Comparison of ENCODE assay signal across 1 cellular context in the genomic region with DNA sequence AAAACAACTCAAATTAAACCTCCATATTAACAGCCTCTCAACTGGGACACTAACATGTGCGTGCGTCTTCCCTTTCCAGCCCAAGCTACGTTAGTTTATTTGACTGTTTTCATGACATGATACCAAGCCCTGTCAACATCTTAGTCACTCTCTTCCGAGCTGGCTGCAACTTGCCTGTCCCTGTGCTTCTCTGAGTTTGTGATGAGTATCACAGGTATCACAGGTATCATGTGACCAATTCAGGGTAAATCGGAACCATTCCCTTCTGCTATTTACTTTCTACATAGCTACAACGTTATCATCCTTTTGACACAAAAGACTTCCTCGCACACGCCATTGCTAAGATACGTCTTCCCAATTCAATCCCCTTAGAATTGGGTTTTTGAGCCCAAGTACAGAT.
TF ChIP-seq lines count a peak whose summit lies in the region.

No MANE protein-coding gene starts in this region.

TF ChIP-seq in GM23338, 12 proteins besides CTCF, POLR2A, EP300 and RAD21 (continued from another document):
- TF ChIP-seq, protein P1, sequence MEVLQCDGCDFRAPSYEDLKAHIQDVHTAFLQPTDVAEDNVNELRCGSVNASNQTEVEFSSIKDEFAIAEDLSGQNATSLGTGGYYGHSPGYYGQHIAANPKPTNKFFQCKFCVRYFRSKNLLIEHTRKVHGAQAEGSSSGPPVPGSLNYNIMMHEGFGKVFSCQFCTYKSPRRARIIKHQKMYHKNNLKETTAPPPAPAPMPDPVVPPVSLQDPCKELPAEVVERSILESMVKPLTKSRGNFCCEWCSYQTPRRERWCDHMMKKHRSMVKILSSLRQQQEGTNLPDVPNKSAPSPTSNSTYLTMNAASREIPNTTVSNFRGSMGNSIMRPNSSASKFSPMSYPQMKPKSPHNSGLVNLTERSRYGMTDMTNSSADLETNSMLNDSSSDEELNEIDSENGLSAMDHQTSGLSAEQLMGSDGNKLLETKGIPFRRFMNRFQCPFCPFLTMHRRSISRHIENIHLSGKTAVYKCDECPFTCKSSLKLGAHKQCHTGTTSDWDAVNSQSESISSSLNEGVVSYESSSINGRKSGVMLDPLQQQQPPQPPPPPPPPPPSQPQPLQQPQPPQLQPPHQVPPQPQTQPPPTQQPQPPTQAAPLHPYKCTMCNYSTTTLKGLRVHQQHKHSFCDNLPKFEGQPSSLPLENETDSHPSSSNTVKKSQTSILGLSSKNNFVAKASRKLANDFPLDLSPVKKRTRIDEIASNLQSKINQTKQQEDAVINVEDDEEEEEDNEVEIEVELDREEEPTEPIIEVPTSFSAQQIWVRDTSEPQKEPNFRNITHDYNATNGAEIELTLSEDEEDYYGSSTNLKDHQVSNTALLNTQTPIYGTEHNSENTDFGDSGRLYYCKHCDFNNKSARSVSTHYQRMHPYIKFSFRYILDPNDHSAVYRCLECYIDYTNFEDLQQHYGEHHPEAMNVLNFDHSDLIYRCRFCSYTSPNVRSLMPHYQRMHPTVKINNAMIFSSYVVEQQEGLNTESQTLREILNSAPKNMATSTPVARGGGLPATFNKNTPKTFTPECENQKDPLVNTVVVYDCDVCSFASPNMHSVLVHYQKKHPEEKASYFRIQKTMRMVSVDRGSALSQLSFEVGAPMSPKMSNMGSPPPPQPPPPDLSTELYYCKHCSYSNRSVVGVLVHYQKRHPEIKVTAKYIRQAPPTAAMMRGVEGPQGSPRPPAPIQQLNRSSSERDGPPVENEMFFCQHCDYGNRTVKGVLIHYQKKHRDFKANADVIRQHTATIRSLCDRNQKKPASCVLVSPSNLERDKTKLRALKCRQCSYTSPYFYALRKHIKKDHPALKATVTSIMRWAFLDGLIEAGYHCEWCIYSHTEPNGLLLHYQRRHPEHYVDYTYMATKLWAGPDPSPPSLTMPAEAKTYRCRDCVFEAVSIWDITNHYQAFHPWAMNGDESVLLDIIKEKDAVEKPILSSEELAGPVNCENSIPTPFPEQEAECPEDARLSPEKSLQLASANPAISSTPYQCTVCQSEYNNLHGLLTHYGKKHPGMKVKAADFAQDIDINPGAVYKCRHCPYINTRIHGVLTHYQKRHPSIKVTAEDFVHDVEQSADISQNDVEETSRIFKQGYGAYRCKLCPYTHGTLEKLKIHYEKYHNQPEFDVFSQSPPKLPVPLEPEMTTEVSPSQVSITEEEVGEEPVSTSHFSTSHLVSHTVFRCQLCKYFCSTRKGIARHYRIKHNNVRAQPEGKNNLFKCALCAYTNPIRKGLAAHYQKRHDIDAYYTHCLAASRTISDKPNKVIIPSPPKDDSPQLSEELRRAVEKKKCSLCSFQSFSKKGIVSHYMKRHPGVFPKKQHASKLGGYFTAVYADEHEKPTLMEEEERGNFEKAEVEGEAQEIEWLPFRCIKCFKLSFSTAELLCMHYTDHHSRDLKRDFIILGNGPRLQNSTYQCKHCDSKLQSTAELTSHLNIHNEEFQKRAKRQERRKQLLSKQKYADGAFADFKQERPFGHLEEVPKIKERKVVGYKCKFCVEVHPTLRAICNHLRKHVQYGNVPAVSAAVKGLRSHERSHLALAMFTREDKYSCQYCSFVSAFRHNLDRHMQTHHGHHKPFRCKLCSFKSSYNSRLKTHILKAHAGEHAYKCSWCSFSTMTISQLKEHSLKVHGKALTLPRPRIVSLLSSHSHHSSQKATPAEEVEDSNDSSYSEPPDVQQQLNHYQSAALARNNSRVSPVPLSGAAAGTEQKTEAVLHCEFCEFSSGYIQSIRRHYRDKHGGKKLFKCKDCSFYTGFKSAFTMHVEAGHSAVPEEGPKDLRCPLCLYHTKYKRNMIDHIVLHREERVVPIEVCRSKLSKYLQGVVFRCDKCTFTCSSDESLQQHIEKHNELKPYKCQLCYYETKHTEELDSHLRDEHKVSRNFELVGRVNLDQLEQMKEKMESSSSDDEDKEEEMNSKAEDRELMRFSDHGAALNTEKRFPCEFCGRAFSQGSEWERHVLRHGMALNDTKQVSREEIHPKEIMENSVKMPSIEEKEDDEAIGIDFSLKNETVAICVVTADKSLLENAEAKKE (CRISPR knock-in tag; IDR thresholded peaks at IDR 0.05) = no peak
- TF ChIP-seq ZNF331 (CRISPR knock-in tag; IDR thresholded peaks at IDR 0.05; ENCODE audit: low read depth) = no peak
- TF ChIP-seq CREB1 (CRISPR knock-in tag; IDR thresholded peaks at IDR 0.05; ENCODE audit: low read depth) = no peak
- TF ChIP-seq EZH2phosphoT487 (IDR thresholded peaks at IDR 0.05; ENCODE audit: unreplicated experiment) = no peak
- no peak for TF ChIP-seq STAT1 (IDR thresholded peaks at IDR 0.05; ENCODE audit: unreplicated experiment)
